ENCODE assay signal across 27 cellular contexts in genomic region chr4:4801013-4801412, GRCh38. TPM values are rescaled to one million over a fixed set of nuclear protein-coding genes. Genes with fewer than 3 reads are reported as not detected.
DNase-seq lines count a peak whose midpoint lies in the region; ATAC-seq and TF ChIP-seq lines count a peak whose summit lies in the region.
"Had no signal": no experiment of that assay in that cellular context is flagged by ENCODE, and none has a peak within 500 bp of the region (broad histone marks: within the 10 kb centered on the region; RNA-seq: fewer than 3 reads in every experiment).

No MANE protein-coding gene starts in this region.

- no peak for TF ChIP-seq CTCF in astrocyte of the spinal cord (IDR thresholded peaks at IDR 0.05; ENCODE audit: low read depth, low read length)
- no peak for TF ChIP-seq CTCF in activated CD8-positive, alpha-beta T cell treated with anti-CD3 and anti-CD28 coated beads for 36 hours (IDR thresholded peaks at IDR 0.05)
- no peak for TF ChIP-seq CTCF in heart right ventricle (IDR thresholded peaks at IDR 0.05)
- no peak for TF ChIP-seq CTCF in PC-3 (conservative IDR thresholded peaks at IDR 0.05; ENCODE audit: low read depth, low read length)

- H3K36me3 ChIP-seq in GM23248 (ENCODE audit: low read depth) (no peaks in the 10 kb centered on the region), heart right ventricle (no peaks in the 10 kb centered on the region), PC-3 (ENCODE audit: low read depth, low read length) (no peaks in the 10 kb centered on the region)
- H3K36me3 ChIP-seq: adrenal gland, heart left ventricle, pancreas, SJSA1, thoracic aorta, vagina had no signal

- no peaks in the 10 kb centered on the region for H3K9me3 ChIP-seq in GM23248 (ENCODE audit: low read depth)
- no peaks in the 10 kb centered on the region for H3K9me3 ChIP-seq in heart right ventricle
- no peaks in the 10 kb centered on the region for H3K9me3 ChIP-seq in PC-3 (ENCODE audit: low read length)
- H3K9me3 ChIP-seq: adrenal gland, heart left ventricle, pancreas, SJSA1, thoracic aorta, vagina had no signal

- H3K27ac ChIP-seq in GM23248: peak overlapping the region; percentile 11; the same call in 1 of the 2 replicates
- H3K27ac ChIP-seq in heart right ventricle: no peak overlapping the region
- H3K27ac ChIP-seq in PC-3 (ENCODE audit: low read length): no peak overlapping the region
- H3K27ac ChIP-seq: adrenal gland, coronary artery, heart left ventricle, pancreas, SJSA1, thoracic aorta, vagina had no signal

- H3K79me2 ChIP-seq in GM23248 (ENCODE audit: insufficient read depth) (no peaks in the 10 kb centered on the region), PC-3 (ENCODE audit: low read length) (no peaks in the 10 kb centered on the region)

- peaks cover 10% of the 10 kb centered on the region for H3K4me1 ChIP-seq in GM23248 (ENCODE audit: insufficient read depth)
- H3K4me1 ChIP-seq in heart right ventricle: no peaks in the 10 kb centered on the region
- H3K4me1 ChIP-seq in PC-3 (ENCODE audit: insufficient read depth, low read length): no peaks in the 10 kb centered on the region
- H3K4me1 ChIP-seq: adrenal gland, heart left ventricle, pancreas, SJSA1, vagina had no signal

- POLR2A ChIA-PET in activated CD8-positive, alpha-beta T cell treated with anti-CD3 and anti-CD28 coated beads for 36 hours (lab: Charles Lee): no interaction called here
- POLR2A ChIA-PET in PC-3 (lab: Charles Lee; ENCODE audit: unreplicated experiment): no interaction called here

- H4K20me1 ChIP-seq in GM23248 (ENCODE audit: insufficient read depth): no peaks in the 10 kb centered on the region
- H4K20me1 ChIP-seq in PC-3 (ENCODE audit: low read length): no peaks in the 10 kb centered on the region

- intact Hi-C loops in activated CD8-positive, alpha-beta T cell treated with anti-CD3 and anti-CD28 coated beads for 36 hours (cut with micrococcal nuclease): no loop called here
- intact Hi-C loops in heart right ventricle (cut with DNase I) (no loop called here), PC-3 (cut with micrococcal nuclease) (no loop called here)

- H3K27me3 ChIP-seq in GM23248 (replicated peaks; ENCODE audit: insufficient read depth): no peaks in the 10 kb centered on the region
- H3K27me3 ChIP-seq in heart right ventricle: peaks cover 0 to 27% (median 3%) of the 10 kb centered on the region in 7 donors
- H3K27me3 ChIP-seq in PC-3 (ENCODE audit: low read length): peaks cover 25% of the 10 kb centered on the region; the same call in 1 of the 2 replicates
- H3K27me3 ChIP-seq: adrenal gland, pancreas, SJSA1, vagina had no signal

- H3K9ac ChIP-seq in GM23248 (no peak overlapping the region), PC-3 (ENCODE audit: low read length) (no peak overlapping the region)

- H3F3A ChIP-seq in GM23248 (ENCODE audit: insufficient read depth) (peaks cover 7% of the 10 kb centered on the region; the same call in 1 of the 2 replicates), PC-3 (ENCODE audit: low read length, unreplicated experiment) (no peaks in the 10 kb centered on the region)

- H3K9me2 ChIP-seq in GM23248 (ENCODE audit: insufficient read depth) (no peaks in the 10 kb centered on the region), PC-3 (replicated peaks; ENCODE audit: low read length) (no peaks in the 10 kb centered on the region)

- 72 to 74% methylated on average over 3 of the region's 3 CpGs for WGBS in GM23248 (ENCODE audit: low coverage in 1 of 2, low lambda C conversion rate in 2 of 2, missing lambda C conversion rate in 2 of 2), 2 experiments
- WGBS in heart right ventricle, 2 donors: 80 to 84% methylated on average over 3 of the region's 3 CpGs

- in situ Hi-C loops in ACHN (cut with HindIII; ENCODE audit: low pct_ligation_motif_present, low pct_unique_long_range_greater_than_20kb, low sequenced_read_pairs): no loop called here
- in situ Hi-C loops in GM23248 (cut with MboI): no loop called here
- in situ Hi-C loops in astrocyte of the spinal cord (cut with HindIII; ENCODE audit: low sequenced_read_pairs): no loop called here

- H3K27ac Mint-ChIP-seq in activated CD8-positive, alpha-beta T cell treated with anti-CD3 and anti-CD28 coated beads for 36 hours: no peak overlapping the region
- H3K27ac Mint-ChIP-seq: CD8-positive, alpha-beta T cell; GM23338; memory B cell; naive thymus-derived CD4-positive, alpha-beta T cell; T-helper 1 cell treated with Interleukin-12 subunit alpha and Interleukin-12 subunit beta and Interleukin-4 antibody, amounts not matched to agents 30 μg/mL and 1 μg/mL, for 36 hours had no signal

- H3K4me1 Mint-ChIP-seq in activated CD8-positive, alpha-beta T cell treated with anti-CD3 and anti-CD28 coated beads for 36 hours (ENCODE audit: low read depth): no peaks in the 10 kb centered on the region
- H3K4me1 Mint-ChIP-seq: GM23338, memory B cell had no signal

- H2AFZ ChIP-seq in GM23248: no peak overlapping the region
- no peak overlapping the region for H2AFZ ChIP-seq in PC-3 (ENCODE audit: low read length)
- H2AFZ ChIP-seq: GM23338 had no signal

- peaks cover 13% of the 10 kb centered on the region for H3K9me3 Mint-ChIP-seq in activated CD8-positive, alpha-beta T cell treated with anti-CD3 and anti-CD28 coated beads for 36 hours
- H3K9me3 Mint-ChIP-seq: T-helper 1 cell treated with Interleukin-12 subunit alpha and Interleukin-12 subunit beta and Interleukin-4 antibody, amounts not matched to agents 30 μg/mL and 1 μg/mL, for 36 hours had no signal

- peaks cover 2% of the 10 kb centered on the region for H3K27me3 Mint-ChIP-seq in activated CD8-positive, alpha-beta T cell treated with anti-CD3 and anti-CD28 coated beads for 36 hours

- CTCF ChIA-PET in activated CD8-positive, alpha-beta T cell treated with anti-CD3 and anti-CD28 coated beads for 36 hours (lab: Charles Lee): no interaction called here
- CTCF ChIA-PET in PC-3 (lab: Charles Lee): no interaction called here

- H3K4me3 Mint-ChIP-seq in activated CD8-positive, alpha-beta T cell treated with anti-CD3 and anti-CD28 coated beads for 36 hours: no peak overlapping the region
- H3K4me3 Mint-ChIP-seq: activated T-cell treated with anti-CD3 and anti-CD28 coated beads, Interleukin-2, amount 50 U/mL, for 4 hours; CD8-positive, alpha-beta T cell; GM23338; memory B cell; naive thymus-derived CD4-positive, alpha-beta T cell; T-helper 1 cell treated with Interleukin-12 subunit alpha and Interleukin-12 subunit beta and Interleukin-4 antibody, amounts not matched to agents 30 μg/mL and 1 μg/mL, for 36 hours had no signal

- no peaks in the 10 kb centered on the region for H3K36me3 Mint-ChIP-seq in activated CD8-positive, alpha-beta T cell treated with anti-CD3 and anti-CD28 coated beads for 36 hours (ENCODE audit: low read depth)
- H3K36me3 Mint-ChIP-seq: CD8-positive, alpha-beta T cell; memory B cell had no signal

- DNase-seq in ACHN: peak; percentile 51
- DNase-seq in GM23248: peak; percentile 69
- DNase-seq in astrocyte of the spinal cord (ENCODE audit: low read depth, low spot score): peak; percentile 47
- DNase-seq in kidney tubule cell (ENCODE audit: low spot score): peak; percentile 27
- no peak for DNase-seq in activated CD8-positive, alpha-beta T cell treated with anti-CD3 and anti-CD28 coated beads for 36 hours
- DNase-seq in heart right ventricle: no peak
- DNase-seq in PC-3: no peak
- no peak for DNase-seq in activated T-cell treated with anti-CD3 and anti-CD28 coated beads, Interleukin-2, amount 50 U/mL, for 1 hour
- DNase-seq: activated T-cell treated with anti-CD3 and anti-CD28 coated beads, Interleukin-2, amount 50 U/mL, for 4 hours; adrenal gland; CD8-positive, alpha-beta T cell; GF-D8; heart left ventricle; KBM-7; left colon; naive thymus-derived CD4-positive, alpha-beta T cell; NCI-H1436; NCI-H524 treated with DMSO at 0.1 percent for 48 hours; pancreas; stimulated activated naive CD8-positive, alpha-beta T cell treated with anti-CD3 and anti-CD28 coated beads, Interleukin-15, Interleukin-2, amounts not matched to agents 100 U/mL and 50 U/mL, for 24 hours had no signal

- no TSS peak for BruUV-seq in PC-3 (replicated peaks; lab: Mats Ljungman, UMichigan)

- H3K4me2 ChIP-seq in GM23248 (ENCODE audit: unreplicated experiment): peak overlapping the region; percentile 57
- no peak overlapping the region for H3K4me2 ChIP-seq in PC-3 (ENCODE audit: low read length)
- H3K4me2 ChIP-seq: GM23338 had no signal

- H3K4me3 ChIP-seq in GM23248: peak overlapping the region; percentile 53
- no peak overlapping the region for H3K4me3 ChIP-seq in astrocyte of the spinal cord (ENCODE audit: low read depth, low read length)
- H3K4me3 ChIP-seq in heart right ventricle: no peak overlapping the region
- H3K4me3 ChIP-seq in PC-3 (ENCODE audit: low read length): no peak overlapping the region
- H3K4me3 ChIP-seq: adrenal gland, coronary artery, GM23338, heart left ventricle, pancreas, SJSA1, thoracic aorta, vagina had no signal

- ATAC-seq in activated CD8-positive, alpha-beta T cell treated with anti-CD3 and anti-CD28 coated beads for 36 hours: no peak
- ATAC-seq in heart right ventricle (no peak), PC-3 (no peak)
- ATAC-seq: activated T-cell treated with anti-CD3 and anti-CD28 coated beads, Interleukin-2, amount 50 U/mL, for 4 hours; CD8-positive, alpha-beta T cell; GM23338; heart left ventricle; left colon; naive thymus-derived CD4-positive, alpha-beta T cell; pancreas; stimulated activated naive CD8-positive, alpha-beta T cell treated with anti-CD3 and anti-CD28 coated beads, Interleukin-15, Interleukin-2, amounts not matched to agents 100 U/mL and 50 U/mL, for 24 hours had no signal

RNA-seq across cellular contexts. Expression of gene MSX1, which starts 58.5 kb away (rescaled TPM):
- total RNA-seq in GM23248 (2014; rRNA removed; shearing (Covaris generic)): 26.1 and 32.1 TPM in 2 replicates
- 16.8 and 17.2 TPM in 2 replicates for polyA plus RNA-seq in GM23248 (2016; fragmentation: Nextera tagmentation; extraction: Ambion mirVana)
- under 1 TPM; 0.16 to 0.61 TPM for total RNA-seq in activated CD8-positive, alpha-beta T cell treated with anti-CD3 and anti-CD28 coated beads for 36 hours
- total RNA-seq in heart right ventricle: 1 to 10 TPM; 1.9 to 6.7 (median 4.0) TPM
- polyA plus RNA-seq in heart right ventricle: 1 to 10 TPM; 4.0 to 4.8 TPM
- 7.5 and 10.4 TPM in 2 replicates for total RNA-seq in PC-3 (2014; rRNA removed)
- total RNA-seq: CD8-positive, alpha-beta T cell; GM23338; naive thymus-derived CD4-positive, alpha-beta T cell had no signal
- polyA plus RNA-seq: naive thymus-derived CD4-positive, alpha-beta T cell had no signal

Comparison
In these comparisons a context has a peak if more than half of its experiments do, and no peak if none do; other contexts are left out.
1. DNase-seq: peak in ACHN (single experiment), GM23248 (single experiment), astrocyte of the spinal cord (single experiment) and kidney tubule cell (single experiment); none in activated CD8-positive, alpha-beta T cell treated with anti-CD3 and anti-CD28 coated beads for 36 hours (single experiment), heart right ventricle (0 of 2), PC-3 (single experiment) and activated T-cell treated with anti-CD3 and anti-CD28 coated beads, Interleukin-2, amount 50 U/mL, for 1 hour (single experiment).